ENCODE assay signal across 19 cellular contexts in genomic region chr18:27546991-27547390, GRCh38.
DNase-seq lines count a peak whose midpoint lies in the region; ATAC-seq, FAIRE-seq and TF ChIP-seq lines count a peak whose summit lies in the region.
"Had no signal": no experiment of that assay in that cellular context is flagged by ENCODE, and none has a peak within 500 bp of the region (broad histone marks: within the 10 kb centered on the region; RNA-seq: fewer than 3 reads in every experiment).

No MANE protein-coding gene starts in this region.

- H3K27me3 ChIP-seq in GM23338 (ENCODE audit: insufficient read depth) (no peaks in the 10 kb centered on the region), bronchial epithelial cell (ENCODE audit: control insufficient read depth, insufficient read depth, low read length) (no peaks in the 10 kb centered on the region)
- H3K27me3 ChIP-seq: BLaER1 had no signal

- ATAC-seq in GM23338 (no peak), HG02870 (IDR thresholded peaks at IDR 0.05; ENCODE audit: unreplicated experiment) (no peak)
- ATAC-seq: SK-N-SH treated with all-trans-retinoic acid at 6 μM for 48 hours had no signal

- H3K4me2 ChIP-seq in GM23338: no peak overlapping the region
- H3K4me2 ChIP-seq: BLaER1 had no signal

- no peaks in the 10 kb centered on the region for H3K79me2 ChIP-seq in GM23338 (replicated peaks; ENCODE audit: insufficient read depth)

- H4K20me1 ChIP-seq in GM23338 (replicated peaks; ENCODE audit: insufficient read depth): no peaks in the 10 kb centered on the region
- H4K20me1 ChIP-seq: BLaER1 had no signal

- no peak overlapping the region for H3K4me3 ChIP-seq in GM23338
- no peak overlapping the region for H3K4me3 ChIP-seq in bronchial epithelial cell (ENCODE audit: low read depth, low read length)
- H3K4me3 ChIP-seq: BLaER1 had no signal

- H3K27me3 Mint-ChIP-seq in GM23338 (ENCODE audit: insufficient read depth, low read depth, poor library complexity): peaks cover 4% of the 10 kb centered on the region
- no peaks in the 10 kb centered on the region for H3K27me3 Mint-ChIP-seq in chondrocyte (ENCODE audit: low read depth)

- DNase-seq in DMS153 treated with DMSO at 0.1 percent for 48 hours (lab: John Stamatoyannopoulos, UW; ENCODE audit: unreplicated experiment) (peak; percentile 27), GM23338 (ENCODE audit: low spot score) (no peak), NCI-H345 treated with DMSO at 0.1 percent for 48 hours (lab: John Stamatoyannopoulos, UW; ENCODE audit: unreplicated experiment) (peak; percentile 30), bronchial epithelial cell (ENCODE audit: low read depth) (peak; percentile 73), chondrocyte (ENCODE audit: low spot score) (no peak), putamen (ENCODE audit: low spot score) (no peak)
- DNase-seq: DND-41, GDM1, Karpas-422, NCI-H1436, NCI-H2081, NCI-H774, SHP77 had no signal

- H3K9me3 Mint-ChIP-seq in GM23338 (no peaks in the 10 kb centered on the region; the same call in none of the 3 replicates), chondrocyte (ENCODE audit: low read depth) (peaks cover 5% of the 10 kb centered on the region)

- H3K27ac Mint-ChIP-seq in GM23338 (no peak overlapping the region), chondrocyte (ENCODE audit: unreplicated experiment) (no peak overlapping the region)
- H3K27ac Mint-ChIP-seq: T-helper 1 cell treated with Interleukin-12 subunit alpha and Interleukin-12 subunit beta and Interleukin-4 antibody, amounts not matched to agents 30 μg/mL and 1 μg/mL, for 36 hours had no signal

- TF ChIP-seq CTCF in GM23338 (conservative IDR thresholded peaks at IDR 0.05; ENCODE audit: low read depth in 2 of 2): no peak
- no peak for TF ChIP-seq CTCF in bronchial epithelial cell (IDR thresholded peaks at IDR 0.05; ENCODE audit: insufficient read depth, low read length, severe bottlenecking)
- no peak for TF ChIP-seq CTCF in chondrocyte (IDR thresholded peaks at IDR 0.05)

- H3K4me3 Mint-ChIP-seq in GM23338 (no peak overlapping the region), chondrocyte (ENCODE audit: unreplicated experiment) (no peak overlapping the region)
- H3K4me3 Mint-ChIP-seq: T-helper 1 cell treated with Interleukin-12 subunit alpha and Interleukin-12 subunit beta and Interleukin-4 antibody, amounts not matched to agents 30 μg/mL and 1 μg/mL, for 36 hours had no signal

- H3K36me3 ChIP-seq in GM23338 (ENCODE audit: insufficient read depth) (no peaks in the 10 kb centered on the region; the same call in 1 of the 2 replicates), bronchial epithelial cell (ENCODE audit: control insufficient read depth, insufficient read depth, low read length) (no peaks in the 10 kb centered on the region)
- H3K36me3 ChIP-seq: BLaER1 had no signal

- no peak for FAIRE-seq in bronchial epithelial cell (lab: Jason Lieb, UNC)
- FAIRE-seq: GM12892, RCC 7860 had no signal

- H3K4me1 Mint-ChIP-seq in GM23338 (peaks cover 13% of the 10 kb centered on the region), chondrocyte (ENCODE audit: low read depth) (no peaks in the 10 kb centered on the region)

- H2AFZ ChIP-seq in GM23338: 0 out of 2 replicates have a peak overlapping the region, but pooled peaks have one; percentile 54

- H3F3A ChIP-seq in GM23338 (replicated peaks; ENCODE audit: low read depth): no peaks in the 10 kb centered on the region

- peaks cover 12% of the 10 kb centered on the region for H3K36me3 Mint-ChIP-seq in GM23338 (ENCODE audit: low read depth)
- no peaks in the 10 kb centered on the region for H3K36me3 Mint-ChIP-seq in chondrocyte (ENCODE audit: low read depth)

- H3K4me1 ChIP-seq in GM23338 (ENCODE audit: insufficient read depth): peaks cover 10% of the 10 kb centered on the region
- H3K4me1 ChIP-seq: BLaER1 had no signal

- H3K27ac ChIP-seq in GM23338 (ENCODE audit: low read depth): no peak overlapping the region
- H3K27ac ChIP-seq: BLaER1 had no signal

- peaks cover 18% of the 10 kb centered on the region; the same call in 1 of the 2 replicates for H3K9me2 ChIP-seq in GM23338 (ENCODE audit: insufficient read depth)

TF ChIP-seq in GM23338, 12 proteins besides CTCF, POLR2A, EP300 and RAD21:
- TF ChIP-seq STAT1 (IDR thresholded peaks at IDR 0.05; ENCODE audit: unreplicated experiment) (no peak), ZNF331 (CRISPR knock-in tag; IDR thresholded peaks at IDR 0.05; ENCODE audit: low read depth) (no peak)
TF ChIP-seq in GM23338: peak in this region for 0.

Comparison
In these comparisons a context has a peak if more than half of its experiments do, and no peak if none do; other contexts are left out.
1. DNase-seq: peak in DMS153 treated with DMSO at 0.1 percent for 48 hours (single experiment), NCI-H345 treated with DMSO at 0.1 percent for 48 hours (single experiment) and bronchial epithelial cell (single experiment); none in GM23338 (single experiment), chondrocyte (single experiment) and putamen (single experiment).